In the genomic region with DNA sequence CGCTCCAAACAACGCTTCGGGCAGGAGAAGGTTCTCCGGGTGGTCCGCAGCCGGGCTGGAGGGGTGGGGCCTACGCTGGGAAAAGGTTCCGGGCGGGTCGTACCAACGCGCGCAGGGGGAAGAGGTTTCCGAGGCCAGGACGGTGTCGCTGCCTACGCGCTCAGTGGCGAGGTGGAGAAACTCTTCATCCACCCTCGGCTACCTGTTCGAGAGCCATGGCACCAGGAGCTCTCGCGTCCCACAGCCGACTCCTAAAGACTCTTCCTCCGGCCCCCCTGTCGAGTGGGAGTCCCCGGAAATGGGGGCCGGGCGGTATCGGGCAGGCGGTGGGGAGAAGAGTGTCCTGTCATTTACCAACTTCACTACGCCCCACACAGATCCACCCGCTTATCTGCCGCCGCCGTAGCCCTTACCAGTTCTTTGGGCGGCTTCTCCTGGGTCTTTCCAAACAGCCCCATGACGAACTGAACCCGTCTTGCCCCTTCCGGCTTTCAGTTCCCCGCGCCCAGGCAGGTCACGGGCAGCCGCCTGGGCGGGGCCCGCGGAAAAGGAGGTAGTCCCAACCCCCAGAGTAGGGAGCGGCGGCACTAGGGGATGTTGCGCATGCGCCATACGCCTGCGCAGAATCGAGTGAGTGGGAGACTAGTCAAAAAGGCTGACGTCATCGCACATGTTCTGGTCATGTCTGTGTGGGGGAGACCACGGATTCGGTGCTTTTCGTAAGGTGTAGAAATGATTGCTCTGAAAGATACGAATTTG, we compare ENCODE assay signal across 1 cellular context.
TF ChIP-seq lines count a peak whose summit lies in the region.

A gene (minus strand): TSS at position 553 of the 759 bp plus-strand sequence. CDS start 95 bp downstream, at position 458.

TF ChIP-seq in HepG2, 621 proteins besides CTCF, POLR2A, EP300 and RAD21 (continued from another document and continues in another):
- TF ChIP-seq, protein P1, sequence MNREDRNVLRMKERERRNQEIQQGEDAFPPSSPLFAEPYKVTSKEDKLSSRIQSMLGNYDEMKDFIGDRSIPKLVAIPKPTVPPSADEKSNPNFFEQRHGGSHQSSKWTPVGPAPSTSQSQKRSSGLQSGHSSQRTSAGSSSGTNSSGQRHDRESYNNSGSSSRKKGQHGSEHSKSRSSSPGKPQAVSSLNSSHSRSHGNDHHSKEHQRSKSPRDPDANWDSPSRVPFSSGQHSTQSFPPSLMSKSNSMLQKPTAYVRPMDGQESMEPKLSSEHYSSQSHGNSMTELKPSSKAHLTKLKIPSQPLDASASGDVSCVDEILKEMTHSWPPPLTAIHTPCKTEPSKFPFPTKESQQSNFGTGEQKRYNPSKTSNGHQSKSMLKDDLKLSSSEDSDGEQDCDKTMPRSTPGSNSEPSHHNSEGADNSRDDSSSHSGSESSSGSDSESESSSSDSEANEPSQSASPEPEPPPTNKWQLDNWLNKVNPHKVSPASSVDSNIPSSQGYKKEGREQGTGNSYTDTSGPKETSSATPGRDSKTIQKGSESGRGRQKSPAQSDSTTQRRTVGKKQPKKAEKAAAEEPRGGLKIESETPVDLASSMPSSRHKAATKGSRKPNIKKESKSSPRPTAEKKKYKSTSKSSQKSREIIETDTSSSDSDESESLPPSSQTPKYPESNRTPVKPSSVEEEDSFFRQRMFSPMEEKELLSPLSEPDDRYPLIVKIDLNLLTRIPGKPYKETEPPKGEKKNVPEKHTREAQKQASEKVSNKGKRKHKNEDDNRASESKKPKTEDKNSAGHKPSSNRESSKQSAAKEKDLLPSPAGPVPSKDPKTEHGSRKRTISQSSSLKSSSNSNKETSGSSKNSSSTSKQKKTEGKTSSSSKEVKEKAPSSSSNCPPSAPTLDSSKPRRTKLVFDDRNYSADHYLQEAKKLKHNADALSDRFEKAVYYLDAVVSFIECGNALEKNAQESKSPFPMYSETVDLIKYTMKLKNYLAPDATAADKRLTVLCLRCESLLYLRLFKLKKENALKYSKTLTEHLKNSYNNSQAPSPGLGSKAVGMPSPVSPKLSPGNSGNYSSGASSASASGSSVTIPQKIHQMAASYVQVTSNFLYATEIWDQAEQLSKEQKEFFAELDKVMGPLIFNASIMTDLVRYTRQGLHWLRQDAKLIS (CRISPR knock-in tag; IDR thresholded peaks at IDR 0.05), result no peak
- peak; percentile 18; the same call in 1 of the 2 replicates for TF ChIP-seq BCL6 (CRISPR knock-in tag; IDR thresholded peaks at IDR 0.05)
- TF ChIP-seq, protein P2, sequence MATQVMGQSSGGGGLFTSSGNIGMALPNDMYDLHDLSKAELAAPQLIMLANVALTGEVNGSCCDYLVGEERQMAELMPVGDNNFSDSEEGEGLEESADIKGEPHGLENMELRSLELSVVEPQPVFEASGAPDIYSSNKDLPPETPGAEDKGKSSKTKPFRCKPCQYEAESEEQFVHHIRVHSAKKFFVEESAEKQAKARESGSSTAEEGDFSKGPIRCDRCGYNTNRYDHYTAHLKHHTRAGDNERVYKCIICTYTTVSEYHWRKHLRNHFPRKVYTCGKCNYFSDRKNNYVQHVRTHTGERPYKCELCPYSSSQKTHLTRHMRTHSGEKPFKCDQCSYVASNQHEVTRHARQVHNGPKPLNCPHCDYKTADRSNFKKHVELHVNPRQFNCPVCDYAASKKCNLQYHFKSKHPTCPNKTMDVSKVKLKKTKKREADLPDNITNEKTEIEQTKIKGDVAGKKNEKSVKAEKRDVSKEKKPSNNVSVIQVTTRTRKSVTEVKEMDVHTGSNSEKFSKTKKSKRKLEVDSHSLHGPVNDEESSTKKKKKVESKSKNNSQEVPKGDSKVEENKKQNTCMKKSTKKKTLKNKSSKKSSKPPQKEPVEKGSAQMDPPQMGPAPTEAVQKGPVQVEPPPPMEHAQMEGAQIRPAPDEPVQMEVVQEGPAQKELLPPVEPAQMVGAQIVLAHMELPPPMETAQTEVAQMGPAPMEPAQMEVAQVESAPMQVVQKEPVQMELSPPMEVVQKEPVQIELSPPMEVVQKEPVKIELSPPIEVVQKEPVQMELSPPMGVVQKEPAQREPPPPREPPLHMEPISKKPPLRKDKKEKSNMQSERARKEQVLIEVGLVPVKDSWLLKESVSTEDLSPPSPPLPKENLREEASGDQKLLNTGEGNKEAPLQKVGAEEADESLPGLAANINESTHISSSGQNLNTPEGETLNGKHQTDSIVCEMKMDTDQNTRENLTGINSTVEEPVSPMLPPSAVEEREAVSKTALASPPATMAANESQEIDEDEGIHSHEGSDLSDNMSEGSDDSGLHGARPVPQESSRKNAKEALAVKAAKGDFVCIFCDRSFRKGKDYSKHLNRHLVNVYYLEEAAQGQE (IDR thresholded peaks at IDR 0.05; ENCODE audit: borderline replicate concordance in 1 of 2, low read depth in 1 of 2, low read length in 2 of 2), result peak in 1 of 2 experiments; percentile 70; a peak in 1 of 4 replicates
- peak; percentile 98 for TF ChIP-seq ZNF335 (CRISPR knock-in tag; IDR thresholded peaks at IDR 0.05)
- TF ChIP-seq TBX2 (CRISPR knock-in tag; IDR thresholded peaks at IDR 0.05; ENCODE audit: borderline replicate concordance), result peak; percentile 90
- peak; percentile 95 for TF ChIP-seq RBM39 (IDR thresholded peaks at IDR 0.05; ENCODE audit: low read depth, low read length, poor library complexity, severe bottlenecking)
- TF ChIP-seq ELF3 (CRISPR knock-in tag; IDR thresholded peaks at IDR 0.05), result peak; percentile 39; the same call in 1 of the 2 replicates
- TF ChIP-seq, protein P3, sequence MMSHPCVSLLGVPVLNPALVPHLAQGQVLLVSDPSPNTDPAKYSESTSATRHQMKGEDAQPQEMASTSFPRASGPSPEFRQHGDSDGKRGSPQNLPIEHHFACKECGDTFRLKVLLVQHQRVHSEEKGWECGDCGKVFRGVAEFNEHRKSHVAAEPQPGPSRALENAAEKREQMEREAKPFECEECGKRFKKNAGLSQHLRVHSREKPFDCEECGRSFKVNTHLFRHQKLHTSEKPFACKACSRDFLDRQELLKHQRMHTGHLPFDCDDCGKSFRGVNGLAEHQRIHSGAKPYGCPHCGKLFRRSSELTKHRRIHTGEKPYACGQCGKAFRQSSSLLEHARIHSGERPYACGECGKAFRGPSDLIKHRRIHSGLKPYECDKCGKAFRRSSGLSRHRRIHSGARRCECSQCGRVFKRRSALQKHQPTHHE (CRISPR knock-in tag; IDR thresholded peaks at IDR 0.05; ENCODE audit: borderline replicate concordance), result 0 out of 2 replicates have a peak, but pooled peaks have one; percentile 60
- TF ChIP-seq ZNF468 (CRISPR knock-in tag; IDR thresholded peaks at IDR 0.05), result no peak; the same call in 1 of the 2 replicates
- 0 out of 2 replicates have a peak, but pooled peaks have one; percentile 62 for TF ChIP-seq HOXA5 (CRISPR knock-in tag; IDR thresholded peaks at IDR 0.05)
- peak; percentile 60 for TF ChIP-seq TOPORS (CRISPR knock-in tag; IDR thresholded peaks at IDR 0.05)
- TF ChIP-seq ZFP90 (CRISPR knock-in tag; IDR thresholded peaks at IDR 0.05; ENCODE audit: borderline replicate concordance), result peak; percentile 66; the same call in 1 of the 2 replicates
- peak; percentile 93 for TF ChIP-seq ZBTB7B (CRISPR knock-in tag; IDR thresholded peaks at IDR 0.05)
- TF ChIP-seq ZNF235 (CRISPR knock-in tag; IDR thresholded peaks at IDR 0.05; ENCODE audit: borderline replicate concordance), result peak; percentile 97
- TF ChIP-seq MEIS2 (CRISPR knock-in tag; IDR thresholded peaks at IDR 0.05), result no peak; the same call in 1 of the 2 replicates
- TF ChIP-seq, protein P4, sequence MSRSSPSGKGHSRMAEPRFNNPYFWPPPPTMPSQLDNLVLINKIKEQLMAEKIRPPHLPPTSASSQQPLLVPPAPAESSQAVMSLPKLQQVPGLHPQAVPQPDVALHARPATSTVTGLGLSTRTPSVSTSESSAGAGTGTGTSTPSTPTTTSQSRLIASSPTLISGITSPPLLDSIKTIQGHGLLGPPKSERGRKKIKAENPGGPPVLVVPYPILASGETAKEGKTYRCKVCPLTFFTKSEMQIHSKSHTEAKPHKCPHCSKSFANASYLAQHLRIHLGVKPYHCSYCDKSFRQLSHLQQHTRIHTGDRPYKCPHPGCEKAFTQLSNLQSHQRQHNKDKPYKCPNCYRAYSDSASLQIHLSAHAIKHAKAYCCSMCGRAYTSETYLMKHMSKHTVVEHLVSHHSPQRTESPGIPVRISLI (CRISPR knock-in tag; IDR thresholded peaks at IDR 0.05; ENCODE audit: borderline replicate concordance), result no peak
- TF ChIP-seq ZNF180 (CRISPR knock-in tag; IDR thresholded peaks at IDR 0.05; ENCODE audit: borderline replicate concordance, low read depth), result no peak
- TF ChIP-seq ZNF841 (CRISPR knock-in tag; IDR thresholded peaks at IDR 0.05; ENCODE audit: borderline replicate concordance), result no peak; the same call in 1 of the 2 replicates
- TF ChIP-seq NR2F6 (IDR thresholded peaks at IDR 0.05), result no peak
- TF ChIP-seq NR2F6 (CRISPR knock-in tag; IDR thresholded peaks at IDR 0.05), result peak; percentile 45; the same call in 1 of the 2 replicates
- peak; percentile 44; the same call in 1 of the 2 replicates for TF ChIP-seq ZNF430 (CRISPR knock-in tag; IDR thresholded peaks at IDR 0.05)
- TF ChIP-seq, protein P5, sequence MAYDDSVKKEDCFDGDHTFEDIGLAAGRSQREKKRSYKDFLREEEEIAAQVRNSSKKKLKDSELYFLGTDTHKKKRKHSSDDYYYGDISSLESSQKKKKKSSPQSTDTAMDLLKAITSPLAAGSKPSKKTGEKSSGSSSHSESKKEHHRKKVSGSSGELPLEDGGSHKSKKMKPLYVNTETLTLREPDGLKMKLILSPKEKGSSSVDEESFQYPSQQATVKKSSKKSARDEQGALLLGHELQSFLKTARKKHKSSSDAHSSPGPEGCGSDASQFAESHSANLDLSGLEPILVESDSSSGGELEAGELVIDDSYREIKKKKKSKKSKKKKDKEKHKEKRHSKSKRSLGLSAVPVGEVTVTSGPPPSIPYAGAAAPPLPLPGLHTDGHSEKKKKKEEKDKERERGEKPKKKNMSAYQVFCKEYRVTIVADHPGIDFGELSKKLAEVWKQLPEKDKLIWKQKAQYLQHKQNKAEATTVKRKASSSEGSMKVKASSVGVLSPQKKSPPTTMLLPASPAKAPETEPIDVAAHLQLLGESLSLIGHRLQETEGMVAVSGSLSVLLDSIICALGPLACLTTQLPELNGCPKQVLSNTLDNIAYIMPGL (CRISPR knock-in tag; IDR thresholded peaks at IDR 0.05; ENCODE audit: borderline replicate concordance in 1 of 2, low read depth in 1 of 2), result peak; percentile 86 to 90
- peak; percentile 77 for TF ChIP-seq SALL1 (CRISPR knock-in tag; IDR thresholded peaks at IDR 0.05)
- no peak; the same call in 1 of the 2 replicates for TF ChIP-seq NFIC (IDR thresholded peaks at IDR 0.05; ENCODE audit: low read length)
- no peak; the same call in 1 of the 2 replicates for TF ChIP-seq ZNF337 (CRISPR knock-in tag; IDR thresholded peaks at IDR 0.05; ENCODE audit: borderline replicate concordance, low read depth)
- TF ChIP-seq TBL1XR1 (IDR thresholded peaks at IDR 0.05; ENCODE audit: borderline replicate concordance, low read length, partially characterized antibody), result peak; percentile 77
- TF ChIP-seq, protein P6, sequence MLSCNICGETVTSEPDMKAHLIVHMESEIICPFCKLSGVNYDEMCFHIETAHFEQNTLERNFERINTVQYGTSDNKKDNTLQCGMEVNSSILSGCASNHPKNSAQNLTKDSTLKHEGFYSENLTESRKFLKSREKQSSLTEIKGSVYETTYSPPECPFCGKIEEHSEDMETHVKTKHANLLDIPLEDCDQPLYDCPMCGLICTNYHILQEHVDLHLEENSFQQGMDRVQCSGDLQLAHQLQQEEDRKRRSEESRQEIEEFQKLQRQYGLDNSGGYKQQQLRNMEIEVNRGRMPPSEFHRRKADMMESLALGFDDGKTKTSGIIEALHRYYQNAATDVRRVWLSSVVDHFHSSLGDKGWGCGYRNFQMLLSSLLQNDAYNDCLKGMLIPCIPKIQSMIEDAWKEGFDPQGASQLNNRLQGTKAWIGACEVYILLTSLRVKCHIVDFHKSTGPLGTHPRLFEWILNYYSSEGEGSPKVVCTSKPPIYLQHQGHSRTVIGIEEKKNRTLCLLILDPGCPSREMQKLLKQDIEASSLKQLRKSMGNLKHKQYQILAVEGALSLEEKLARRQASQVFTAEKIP (CRISPR knock-in tag; IDR thresholded peaks at IDR 0.05; ENCODE audit: borderline replicate concordance), result no peak
- TF ChIP-seq ZNF766 (CRISPR knock-in tag; IDR thresholded peaks at IDR 0.05; ENCODE audit: borderline replicate concordance), result peak; percentile 91; the same call in 1 of the 2 replicates
- TF ChIP-seq, protein P7, sequence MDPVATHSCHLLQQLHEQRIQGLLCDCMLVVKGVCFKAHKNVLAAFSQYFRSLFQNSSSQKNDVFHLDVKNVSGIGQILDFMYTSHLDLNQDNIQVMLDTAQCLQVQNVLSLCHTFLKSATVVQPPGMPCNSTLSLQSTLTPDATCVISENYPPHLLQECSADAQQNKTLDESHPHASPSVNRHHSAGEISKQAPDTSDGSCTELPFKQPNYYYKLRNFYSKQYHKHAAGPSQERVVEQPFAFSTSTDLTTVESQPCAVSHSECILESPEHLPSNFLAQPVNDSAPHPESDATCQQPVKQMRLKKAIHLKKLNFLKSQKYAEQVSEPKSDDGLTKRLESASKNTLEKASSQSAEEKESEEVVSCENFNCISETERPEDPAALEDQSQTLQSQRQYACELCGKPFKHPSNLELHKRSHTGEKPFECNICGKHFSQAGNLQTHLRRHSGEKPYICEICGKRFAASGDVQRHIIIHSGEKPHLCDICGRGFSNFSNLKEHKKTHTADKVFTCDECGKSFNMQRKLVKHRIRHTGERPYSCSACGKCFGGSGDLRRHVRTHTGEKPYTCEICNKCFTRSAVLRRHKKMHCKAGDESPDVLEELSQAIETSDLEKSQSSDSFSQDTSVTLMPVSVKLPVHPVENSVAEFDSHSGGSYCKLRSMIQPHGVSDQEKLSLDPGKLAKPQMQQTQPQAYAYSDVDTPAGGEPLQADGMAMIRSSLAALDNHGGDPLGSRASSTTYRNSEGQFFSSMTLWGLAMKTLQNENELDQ (CRISPR knock-in tag; IDR thresholded peaks at IDR 0.05; ENCODE audit: borderline replicate concordance), result no peak
- no peak; the same call in 1 of the 2 replicates for TF ChIP-seq ZC3H13 (CRISPR knock-in tag; IDR thresholded peaks at IDR 0.05)
- TF ChIP-seq, protein P8, sequence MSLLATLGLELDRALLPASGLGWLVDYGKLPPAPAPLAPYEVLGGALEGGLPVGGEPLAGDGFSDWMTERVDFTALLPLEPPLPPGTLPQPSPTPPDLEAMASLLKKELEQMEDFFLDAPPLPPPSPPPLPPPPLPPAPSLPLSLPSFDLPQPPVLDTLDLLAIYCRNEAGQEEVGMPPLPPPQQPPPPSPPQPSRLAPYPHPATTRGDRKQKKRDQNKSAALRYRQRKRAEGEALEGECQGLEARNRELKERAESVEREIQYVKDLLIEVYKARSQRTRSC (CRISPR knock-in tag; IDR thresholded peaks at IDR 0.05; ENCODE audit: low read depth), result no peak
- no peak for TF ChIP-seq FIP1L1 (IDR thresholded peaks at IDR 0.05; ENCODE audit: borderline replicate concordance, insufficient read depth, low read depth, low read length)
